In the genomic region with DNA sequence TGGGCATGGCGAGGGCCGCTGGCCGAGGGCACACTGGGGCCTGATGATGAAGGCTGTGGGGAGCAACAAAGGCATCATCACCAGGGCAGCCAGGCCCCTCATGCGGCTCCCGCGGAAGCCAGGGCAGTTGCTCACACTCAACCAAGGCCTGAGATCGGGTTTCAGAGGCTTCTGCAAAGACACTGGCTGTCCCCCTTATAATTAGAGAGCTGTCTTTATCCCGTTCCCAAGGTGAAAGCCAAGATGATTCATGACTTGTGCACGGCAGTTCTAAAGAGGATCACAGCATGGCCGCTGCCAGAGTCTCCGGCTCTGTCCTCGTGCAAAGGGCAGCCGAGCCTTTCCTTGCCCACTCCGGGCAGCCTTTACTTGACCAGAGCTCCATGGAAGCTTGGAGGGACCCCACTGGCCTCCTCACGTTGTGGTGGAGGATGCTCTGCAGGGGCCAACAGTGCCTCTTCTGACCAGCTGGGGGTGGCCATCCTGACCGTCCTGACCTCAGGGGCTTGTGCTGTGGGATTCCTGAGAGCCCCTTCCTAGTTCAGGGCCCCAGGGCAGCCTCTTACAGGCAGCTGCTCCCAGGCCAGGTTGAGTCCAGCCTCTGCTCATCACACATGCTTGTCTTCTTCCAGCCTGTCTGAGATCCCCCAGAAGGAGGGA, we compare ENCODE assay signal across 11 cellular contexts.
A peak's percentile ranks its signal among the peaks of the same experiment; 100 is the strongest.
DNase-seq lines count a peak whose midpoint lies in the region; ATAC-seq lines count a peak whose summit lies in the region.
"Had no signal": no experiment of that assay in that cellular context is flagged by ENCODE, and none has a peak within 500 bp of the region (broad histone marks: within the 10 kb centered on the region; RNA-seq: fewer than 3 reads in every experiment).

No MANE protein-coding gene starts in this region.

- no peaks in the 10 kb centered on the region for H3K27me3 ChIP-seq in naive thymus-derived CD4-positive, alpha-beta T cell (ENCODE audit: control insufficient read depth in 2 of 2, insufficient read depth in 2 of 2, low read length in 2 of 2)

- intact Hi-C loops in activated CD4-positive, alpha-beta memory T cell treated with anti-CD3 and anti-CD28 coated beads for 36 hours (cut with micrococcal nuclease): loop anchor here (1.0 to 5.0 kb wide), 6 partner anchors 25 to 542 kb away; no protein-coding TSS in a partner anchor
- intact Hi-C loops in naive thymus-derived CD4-positive, alpha-beta T cell (cut with micrococcal nuclease): no loop called here

- no peaks in the 10 kb centered on the region for H3K36me3 Mint-ChIP-seq in activated CD4-positive, alpha-beta memory T cell treated with anti-CD3 and anti-CD28 coated beads for 36 hours
- H3K36me3 Mint-ChIP-seq in activated CD4-positive, alpha-beta memory T cell treated with anti-CD3 and anti-CD28 coated beads, Interleukin-2, amount 10 ng/mL, durations not matched to agents 7 days and 5 days (ENCODE audit: low read depth): no peaks in the 10 kb centered on the region
- H3K36me3 Mint-ChIP-seq in T-cell: no peaks in the 10 kb centered on the region
- no peaks in the 10 kb centered on the region for H3K36me3 Mint-ChIP-seq in stimulated activated memory B cell treated with anti-CD40 and anti-IgM and Interleukin-4, amounts not matched to agents 10 μg/mL and 1 μg/mL and 100 μg/mL, for 72 hours
- H3K36me3 Mint-ChIP-seq in naive thymus-derived CD4-positive, alpha-beta T cell: peaks cover 0 to 10% (median 4%) of the 10 kb centered on the region in 5 donors

- H3K27me3 Mint-ChIP-seq in activated CD4-positive, alpha-beta memory T cell treated with anti-CD3 and anti-CD28 coated beads for 36 hours: no peaks in the 10 kb centered on the region
- H3K27me3 Mint-ChIP-seq in activated CD4-positive, alpha-beta memory T cell treated with anti-CD3 and anti-CD28 coated beads, Interleukin-2, amount 10 ng/mL, durations not matched to agents 7 days and 5 days: no peaks in the 10 kb centered on the region
- no peaks in the 10 kb centered on the region for H3K27me3 Mint-ChIP-seq in T-cell
- no peaks in the 10 kb centered on the region for H3K27me3 Mint-ChIP-seq in stimulated activated memory B cell treated with anti-CD40 and anti-IgM and Interleukin-4, amounts not matched to agents 10 μg/mL and 1 μg/mL and 100 μg/mL, for 72 hours
- H3K27me3 Mint-ChIP-seq in naive thymus-derived CD4-positive, alpha-beta T cell: no peaks in the 10 kb centered on the region

- POLR2A ChIA-PET in activated CD4-positive, alpha-beta memory T cell treated with anti-CD3 and anti-CD28 coated beads for 36 hours (lab: Charles Lee): interaction anchor here (1.1 to 1.7 kb wide), 4 partner anchors 11 to 82 kb away, joined by 3 to 7 read pairs (median 4); a partner anchor contains a TSS
- POLR2A ChIA-PET in activated CD4-positive, alpha-beta memory T cell treated with anti-CD3 and anti-CD28 coated beads, Interleukin-2, amount 10 ng/mL, durations not matched to agents 7 days and 5 days (lab: Charles Lee): no interaction called here
- POLR2A ChIA-PET in T-cell (lab: Charles Lee): no interaction called here
- POLR2A ChIA-PET in naive thymus-derived CD4-positive, alpha-beta T cell (lab: Charles Lee): interaction anchor here (0.7 kb wide), 1 partner anchor 24 kb away, joined by 3 read pairs; no protein-coding TSS in a partner anchor

- no peak for DNase-seq in activated CD4-positive, alpha-beta memory T cell treated with anti-CD3 and anti-CD28 coated beads for 36 hours
- no peak for DNase-seq in activated CD4-positive, alpha-beta memory T cell treated with anti-CD3 and anti-CD28 coated beads, Interleukin-2, amount 10 ng/mL, durations not matched to agents 7 days and 5 days
- DNase-seq in T-cell: no peak
- peak; percentile 61 for DNase-seq in iPS-NIHi11 (ENCODE audit: low spot score)
- no peak for DNase-seq in middle frontal gyrus (ENCODE audit: extremely low spot score, low spot score)
- DNase-seq in GM19238 (ENCODE audit: insufficient read length, low spot score): no peak
- DNase-seq in naive thymus-derived CD4-positive, alpha-beta T cell: no peak
- DNase-seq: GDM1, Karpas-422, NCI-H774 had no signal

- peak overlapping the region; percentile 81 for H3K27ac Mint-ChIP-seq in activated CD4-positive, alpha-beta memory T cell treated with anti-CD3 and anti-CD28 coated beads for 36 hours
- no peak overlapping the region for H3K27ac Mint-ChIP-seq in activated CD4-positive, alpha-beta memory T cell treated with anti-CD3 and anti-CD28 coated beads, Interleukin-2, amount 10 ng/mL, durations not matched to agents 7 days and 5 days
- peak overlapping the region; percentile 34 to 39 for H3K27ac Mint-ChIP-seq in T-cell
- H3K27ac Mint-ChIP-seq in stimulated activated memory B cell treated with anti-CD40 and anti-IgM and Interleukin-4, amounts not matched to agents 10 μg/mL and 1 μg/mL and 100 μg/mL, for 72 hours: peak overlapping the region; percentile 88
- H3K27ac Mint-ChIP-seq in naive thymus-derived CD4-positive, alpha-beta T cell: no peak overlapping the region

- no peak overlapping the region for H3K27ac ChIP-seq in naive thymus-derived CD4-positive, alpha-beta T cell (ENCODE audit: low read depth, low read length)

- ATAC-seq in T-cell (replicated peaks in 1 of 4): no peak
- no peak for ATAC-seq in stimulated activated memory B cell treated with anti-CD40 and anti-IgM and Interleukin-4, amounts not matched to agents 10 μg/mL and 1 μg/mL and 100 μg/mL, for 72 hours
- ATAC-seq in naive thymus-derived CD4-positive, alpha-beta T cell: no peak

- peaks cover 32% of the 10 kb centered on the region for H3K4me1 Mint-ChIP-seq in activated CD4-positive, alpha-beta memory T cell treated with anti-CD3 and anti-CD28 coated beads for 36 hours (ENCODE audit: low read depth)
- peaks cover 15% of the 10 kb centered on the region for H3K4me1 Mint-ChIP-seq in activated CD4-positive, alpha-beta memory T cell treated with anti-CD3 and anti-CD28 coated beads, Interleukin-2, amount 10 ng/mL, durations not matched to agents 7 days and 5 days
- H3K4me1 Mint-ChIP-seq in T-cell: peaks cover 15 to 43% (median 32%) of the 10 kb centered on the region in 3 donors
- peaks cover 57% of the 10 kb centered on the region for H3K4me1 Mint-ChIP-seq in stimulated activated memory B cell treated with anti-CD40 and anti-IgM and Interleukin-4, amounts not matched to agents 10 μg/mL and 1 μg/mL and 100 μg/mL, for 72 hours
- H3K4me1 Mint-ChIP-seq in naive thymus-derived CD4-positive, alpha-beta T cell: peaks cover 0 to 26% (median 16%) of the 10 kb centered on the region in 7 donors

- H3K4me3 ChIP-seq in naive thymus-derived CD4-positive, alpha-beta T cell (ENCODE audit: low read length): no peak overlapping the region

- H3K4me1 ChIP-seq in naive thymus-derived CD4-positive, alpha-beta T cell (ENCODE audit: control insufficient read depth in 2 of 2, insufficient read depth in 2 of 2, low read length in 2 of 2): peaks cover 0 to 4% of the 10 kb centered on the region in 2 donors

- no peaks in the 10 kb centered on the region for H3K9me3 Mint-ChIP-seq in activated CD4-positive, alpha-beta memory T cell treated with anti-CD3 and anti-CD28 coated beads for 36 hours
- H3K9me3 Mint-ChIP-seq in activated CD4-positive, alpha-beta memory T cell treated with anti-CD3 and anti-CD28 coated beads, Interleukin-2, amount 10 ng/mL, durations not matched to agents 7 days and 5 days: no peaks in the 10 kb centered on the region
- H3K9me3 Mint-ChIP-seq in T-cell: no peaks in the 10 kb centered on the region
- H3K9me3 Mint-ChIP-seq in stimulated activated memory B cell treated with anti-CD40 and anti-IgM and Interleukin-4, amounts not matched to agents 10 μg/mL and 1 μg/mL and 100 μg/mL, for 72 hours: no peaks in the 10 kb centered on the region
- H3K9me3 Mint-ChIP-seq in naive thymus-derived CD4-positive, alpha-beta T cell: no peaks in the 10 kb centered on the region

- CTCF ChIA-PET in activated CD4-positive, alpha-beta memory T cell treated with anti-CD3 and anti-CD28 coated beads for 36 hours (lab: Charles Lee): interaction anchor here (0.9 to 9.0 kb wide), 3 partner anchors 11 to 163 kb away, joined by 3 to 90 read pairs (median 3); no protein-coding TSS in a partner anchor
- CTCF ChIA-PET in activated CD4-positive, alpha-beta memory T cell treated with anti-CD3 and anti-CD28 coated beads, Interleukin-2, amount 10 ng/mL, durations not matched to agents 7 days and 5 days (lab: Charles Lee): interaction anchor here (7.4 kb wide), 1 partner anchor 11 kb away, joined by 55 read pairs; no protein-coding TSS in a partner anchor
- CTCF ChIA-PET in T-cell (lab: Charles Lee): no interaction called here
- CTCF ChIA-PET in naive thymus-derived CD4-positive, alpha-beta T cell (lab: Charles Lee): interaction anchor here (0.6 to 1.4 kb wide), 2 partner anchors 11 kb away, joined by 3 to 5 read pairs; no protein-coding TSS in a partner anchor

- no peak overlapping the region for H3K4me3 Mint-ChIP-seq in activated CD4-positive, alpha-beta memory T cell treated with anti-CD3 and anti-CD28 coated beads for 36 hours
- H3K4me3 Mint-ChIP-seq in activated CD4-positive, alpha-beta memory T cell treated with anti-CD3 and anti-CD28 coated beads, Interleukin-2, amount 10 ng/mL, durations not matched to agents 7 days and 5 days: no peak overlapping the region
- no peak overlapping the region for H3K4me3 Mint-ChIP-seq in T-cell
- no peak overlapping the region for H3K4me3 Mint-ChIP-seq in stimulated activated memory B cell treated with anti-CD40 and anti-IgM and Interleukin-4, amounts not matched to agents 10 μg/mL and 1 μg/mL and 100 μg/mL, for 72 hours
- H3K4me3 Mint-ChIP-seq in naive thymus-derived CD4-positive, alpha-beta T cell: no peak overlapping the region

- H3K9me3 ChIP-seq in naive thymus-derived CD4-positive, alpha-beta T cell (ENCODE audit: control insufficient read depth in 2 of 3, low read length in 3 of 3): no peaks in the 10 kb centered on the region

- H3K36me3 ChIP-seq in naive thymus-derived CD4-positive, alpha-beta T cell (ENCODE audit: control insufficient read depth in 2 of 3, insufficient read depth in 3 of 3, low read length in 3 of 3): peaks cover 0 to 8% (median 0%) of the 10 kb centered on the region in 3 experiments

Comparison
In these comparisons a context has a peak if more than half of its experiments do, and no peak if none do; other contexts are left out.
1. H3K27ac Mint-ChIP-seq: peak in activated CD4-positive, alpha-beta memory T cell treated with anti-CD3 and anti-CD28 coated beads for 36 hours (single experiment), T-cell (2 of 2) and stimulated activated memory B cell treated with anti-CD40 and anti-IgM and Interleukin-4, amounts not matched to agents 10 μg/mL and 1 μg/mL and 100 μg/mL, for 72 hours (single experiment); none in activated CD4-positive, alpha-beta memory T cell treated with anti-CD3 and anti-CD28 coated beads, Interleukin-2, amount 10 ng/mL, durations not matched to agents 7 days and 5 days (single experiment) and naive thymus-derived CD4-positive, alpha-beta T cell (0 of 9).
2. POLR2A ChIA-PET loops: an anchor here in activated CD4-positive, alpha-beta memory T cell treated with anti-CD3 and anti-CD28 coated beads for 36 hours (1.1 to 1.7 kb wide) and naive thymus-derived CD4-positive, alpha-beta T cell (0.7 kb wide); none called in activated CD4-positive, alpha-beta memory T cell treated with anti-CD3 and anti-CD28 coated beads, Interleukin-2, amount 10 ng/mL, durations not matched to agents 7 days and 5 days and T-cell.
3. CTCF ChIA-PET loops: an anchor here in activated CD4-positive, alpha-beta memory T cell treated with anti-CD3 and anti-CD28 coated beads for 36 hours (0.9 to 9.0 kb wide), activated CD4-positive, alpha-beta memory T cell treated with anti-CD3 and anti-CD28 coated beads, Interleukin-2, amount 10 ng/mL, durations not matched to agents 7 days and 5 days (7.4 kb wide) and naive thymus-derived CD4-positive, alpha-beta T cell (0.6 to 1.4 kb wide); none called in T-cell.